Comparison of ENCODE assay signal across 9 cellular contexts in genomic region chr9:76887003-76887821, GRCh38. TPM values are rescaled to one million over a fixed set of nuclear protein-coding genes. Genes with fewer than 3 reads are reported as not detected.
DNase-seq lines count a peak whose midpoint lies in the region; ATAC-seq and TF ChIP-seq lines count a peak whose summit lies in the region.
"Had no signal": no experiment of that assay in that cellular context is flagged by ENCODE, and none has a peak within 500 bp of the region (broad histone marks: within the 10 kb centered on the region; RNA-seq: fewer than 3 reads in every experiment).

No MANE protein-coding gene starts in this region.

- H3K27ac ChIP-seq in HCT116 (ENCODE audit: low read depth, low read length) = no peak overlapping the region
- peak overlapping the region; percentile 61 for H3K27ac ChIP-seq in angular gyrus (ENCODE audit: low read depth, low read length)
- H3K27ac ChIP-seq in muscle layer of duodenum (ENCODE audit: low read length) = peak overlapping the region; percentile 70

- H3K4me2 ChIP-seq in HCT116 (ENCODE audit: low read length) = no peak overlapping the region

- H4K20me1 ChIP-seq in HCT116 (ENCODE audit: insufficient read depth) = no peaks in the 10 kb centered on the region

- H3K4me3 ChIP-seq in HCT116 (replicated peaks in 1 of 2; ENCODE audit: low read depth in 1 of 2, low read length in 2 of 2) (no peak overlapping the region), muscle layer of duodenum (ENCODE audit: low read depth in 1 of 2, low read length in 2 of 2) (peak overlapping the region in 1 of 2 donors; percentile 17)

- intact Hi-C loops in HCT116 (cut with micrococcal nuclease) = no loop called here

- TF ChIP-seq RAD21 in HCT116 (IDR thresholded peaks at IDR 0.05; ENCODE audit: low read depth) = no peak

- RAD21 ChIA-PET in HCT116 (lab: Charles Lee; ENCODE audit: low non-redundant PET in 1 of 2, low total read pairs in 2 of 2, uncharacterized antibody in 2 of 2, unreplicated experiment in 2 of 2) = no interaction called here

- 0 out of 2 replicates have a peak, but pooled peaks have one; percentile 38 for ATAC-seq in HCT116
- no peak for ATAC-seq in GM21619 (IDR thresholded peaks at IDR 0.05; ENCODE audit: unreplicated experiment)
- ATAC-seq in GM21825 (IDR thresholded peaks at IDR 0.05; ENCODE audit: unreplicated experiment) = no peak

- H3K27me3 ChIP-seq in HCT116 (ENCODE audit: insufficient read depth, low read length) (no peaks in the 10 kb centered on the region), muscle layer of duodenum (ENCODE audit: low read depth, low read length) (no peaks in the 10 kb centered on the region)

- no peaks in the 10 kb centered on the region for H3K79me2 ChIP-seq in HCT116 (ENCODE audit: insufficient read depth, low read length)

- H3K36me3 ChIP-seq in HCT116 (ENCODE audit: control insufficient read depth in 1 of 2, insufficient read depth in 2 of 2, low read length in 2 of 2) = no peaks in the 10 kb centered on the region
- peaks cover 0 to 4% of the 10 kb centered on the region in 2 donors for H3K36me3 ChIP-seq in muscle layer of duodenum (ENCODE audit: control insufficient read depth in 1 of 2, insufficient read depth in 2 of 2, low read length in 2 of 2)

- POLR2A ChIA-PET in HCT116 (lab: Charles Lee) = no interaction called here

- H3K9me3 ChIP-seq in HCT116 (ENCODE audit: control insufficient read depth in 1 of 2, insufficient read depth in 1 of 2, low read depth in 1 of 2, low read length in 2 of 2) = no peaks in the 10 kb centered on the region
- no peaks in the 10 kb centered on the region for H3K9me3 ChIP-seq in muscle layer of duodenum (ENCODE audit: control insufficient read depth in 1 of 2, low read length in 2 of 2)

- DNase-seq in Daoy (ENCODE audit: low read depth) (peak; percentile 14), HCT116 (ENCODE audit: low read depth, low spot score) (no peak), iPS-NIHi7 (ENCODE audit: extremely low spot score) (no peak), amniotic stem cell (lab: John Stamatoyannopoulos, UW) (no peak)
- DNase-seq: stimulated activated CD8-positive, alpha-beta memory T cell treated with anti-CD3 and anti-CD28 coated beads, Interleukin-4, amount 100 ng/mL, for 48 hours had no signal

- H2AFZ ChIP-seq in HCT116 (ENCODE audit: low read depth, low read length, poor library complexity, severe bottlenecking) = no peak overlapping the region

- H3K9me2 ChIP-seq in HCT116 (ENCODE audit: insufficient read depth) = no peaks in the 10 kb centered on the region

- no peak for TF ChIP-seq POLR2A in HCT116 (IDR thresholded peaks at IDR 0.05; ENCODE audit: borderline replicate concordance, extremely low read depth, insufficient read depth, insufficient read length)

- no peak overlapping the region for H3K9ac ChIP-seq in HCT116 (ENCODE audit: low read length)

- TF ChIP-seq CTCF in HCT116 (IDR thresholded peaks at IDR 0.05 in 2 of 3, conservative IDR thresholded peaks at IDR 0.05 in 1 of 3; ENCODE audit: borderline replicate concordance in 1 of 3, insufficient read depth in 1 of 3, low read depth in 2 of 3, low read length in 2 of 3) = peak in 2 of 3 experiments; percentile 4 to 19; a peak in 1 of 6 replicates

- H3K4me1 ChIP-seq in HCT116 (ENCODE audit: control insufficient read depth in 1 of 2, insufficient read depth in 2 of 2, low read length in 2 of 2) = no peaks in the 10 kb centered on the region
- H3K4me1 ChIP-seq in muscle layer of duodenum (ENCODE audit: control insufficient read depth in 1 of 2, insufficient read depth in 2 of 2, low read length in 2 of 2) = peaks cover 4 to 18% of the 10 kb centered on the region in 2 donors

- BruUV-seq in HCT116 (replicated peaks; lab: Mats Ljungman, UMichigan) = no TSS peak

- CTCF ChIA-PET in HCT116 (lab: Charles Lee) = interaction anchor here (1.1 kb wide), 1 partner anchor 77 kb away, joined by 3 read pairs; no protein-coding TSS in a partner anchor

TF ChIP-seq in HCT116, 20 proteins besides CTCF, POLR2A, EP300 and RAD21:
- TF ChIP-seq POLR2AphosphoS5 (IDR thresholded peaks at IDR 0.05; ENCODE audit: low read depth, low read length) (no peak), EGR1 (IDR thresholded peaks at IDR 0.05; ENCODE audit: low read depth) (no peak), CBX3 (IDR thresholded peaks at IDR 0.05; ENCODE audit: low read depth) (no peak), EZH2 (IDR thresholded peaks at IDR 0.05) (no peak), ELF1 (IDR thresholded peaks at IDR 0.05; ENCODE audit: borderline replicate concordance, low read depth) (no peak), ZFX (IDR thresholded peaks at IDR 0.05) (no peak), JUND (IDR thresholded peaks at IDR 0.05) (no peak), ZBTB33 (IDR thresholded peaks at IDR 0.05; ENCODE audit: extremely low read depth, insufficient replicate concordance, low read length) (no peak), ATF3 (IDR thresholded peaks at IDR 0.05) (no peak), SRF (IDR thresholded peaks at IDR 0.05; ENCODE audit: low read depth) (no peak), TCF7L2 (IDR thresholded peaks at IDR 0.05; ENCODE audit: borderline replicate concordance, extremely low read depth, insufficient read depth, insufficient read length) (no peak)

RNA-seq across cellular contexts. Expression of gene PRUNE2, which starts 18.7 kb away (rescaled TPM):
- total RNA-seq in Daoy (2014; rRNA removed; shearing (Covaris generic)) = 2.0 and 5.6 TPM in 2 replicates
- 0.59 TPM for total RNA-seq in HCT116 (2021; ENCODE audit: unreplicated experiment)
- polyA plus RNA-seq in HCT116 (2012) = 0.15 and 0.23 TPM in 2 replicates
